13 cellular contexts compared by ENCODE assay signal in the genomic region with DNA sequence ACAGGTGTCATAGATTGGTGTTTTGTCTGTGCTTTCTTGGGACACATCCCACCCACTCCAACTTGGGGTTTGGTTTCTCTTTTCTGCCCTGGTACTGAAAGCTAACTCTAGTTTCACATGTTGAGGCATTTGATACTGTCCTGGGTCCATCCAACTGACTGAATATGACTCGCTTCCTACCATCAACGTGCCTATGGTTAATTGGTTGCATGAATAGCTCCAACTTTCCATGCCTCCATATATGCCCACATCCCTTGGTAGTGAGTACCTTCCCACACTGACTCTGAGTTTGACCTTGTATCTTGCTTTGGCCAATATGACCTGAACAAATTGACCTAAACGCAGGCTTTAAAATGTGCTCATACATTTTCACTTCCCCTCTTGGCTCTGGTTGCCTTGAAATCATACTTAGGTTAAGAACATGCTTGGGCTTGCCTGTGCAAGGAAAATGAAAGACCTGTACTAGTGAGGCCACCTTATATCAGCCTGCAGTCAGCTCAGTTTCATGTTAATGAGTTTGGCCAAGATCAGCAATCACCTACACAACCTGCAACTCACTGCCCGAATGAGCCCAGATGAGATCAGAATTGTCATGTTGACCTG.
A peak's percentile ranks its signal among the peaks of the same experiment; 100 is the strongest.
DNase-seq lines count a peak whose midpoint lies in the region; ATAC-seq and TF ChIP-seq lines count a peak whose summit lies in the region.
"Had no signal": no experiment of that assay in that cellular context is flagged by ENCODE, and none has a peak within 500 bp of the region (broad histone marks: within the 10 kb centered on the region; RNA-seq: fewer than 3 reads in every experiment).

No MANE protein-coding gene starts in this region.

- no peaks in the 10 kb centered on the region for H3K9me2 ChIP-seq in SK-N-SH

- H3K36me3 ChIP-seq in SK-N-SH (replicated peaks in 1 of 2; ENCODE audit: control insufficient read depth in 1 of 2, insufficient read depth in 2 of 2, low read length in 1 of 2) (no peaks in the 10 kb centered on the region), trophoblast cell (ENCODE audit: control insufficient read depth in 1 of 2, insufficient read depth in 2 of 2, low read length in 2 of 2) (no peaks in the 10 kb centered on the region), right atrium auricular region (no peaks in the 10 kb centered on the region)

- H2BK120ac ChIP-seq in trophoblast cell (ENCODE audit: insufficient read depth, low read length, poor library complexity) = no peak overlapping the region

- no peak for TF ChIP-seq EP300 in SK-N-SH (IDR thresholded peaks at IDR 0.05; ENCODE audit: borderline replicate concordance in 1 of 2, low read depth in 1 of 2, low read length in 1 of 2)

- no peak overlapping the region for H3K18ac ChIP-seq in trophoblast cell (ENCODE audit: low read length)

- no peak overlapping the region for H3K23ac ChIP-seq in trophoblast cell (ENCODE audit: low read length)

- H3K4me1 ChIP-seq in SK-N-SH (ENCODE audit: control insufficient read depth in 1 of 2, insufficient read depth in 2 of 2, low read depth in 1 of 2, low read length in 1 of 2) = peaks cover 16 to 19% of the 10 kb centered on the region in 2 experiments
- H3K4me1 ChIP-seq in trophoblast cell (ENCODE audit: control insufficient read depth in 1 of 2, insufficient read depth in 2 of 2, low read length in 2 of 2) = no peaks in the 10 kb centered on the region
- no peaks in the 10 kb centered on the region for H3K4me1 ChIP-seq in right atrium auricular region
- H3K4me1 ChIP-seq: A549 had no signal

- H3F3A ChIP-seq in SK-N-SH (replicated peaks; ENCODE audit: insufficient read depth) = peaks cover 28% of the 10 kb centered on the region

- H2AFZ ChIP-seq in SK-N-SH (ENCODE audit: low read depth) (no peak overlapping the region), trophoblast cell (ENCODE audit: insufficient read depth, low read length, poor library complexity) (no peak overlapping the region)

- no peak for TF ChIP-seq CTCF in SK-N-SH (IDR thresholded peaks at IDR 0.05)
- TF ChIP-seq CTCF in right atrium auricular region (IDR thresholded peaks at IDR 0.05) = no peak

- no peak overlapping the region for H2BK5ac ChIP-seq in trophoblast cell (ENCODE audit: low read depth, low read length, poor library complexity)

- H4K91ac ChIP-seq in trophoblast cell (ENCODE audit: low read depth, low read length) = no peak overlapping the region

- H2AK5ac ChIP-seq in trophoblast cell (ENCODE audit: low read length) = no peak overlapping the region

- no peaks in the 10 kb centered on the region for H3K27me3 ChIP-seq in SK-N-SH (ENCODE audit: insufficient read depth)
- H3K27me3 ChIP-seq in trophoblast cell (ENCODE audit: insufficient read depth, low read length) = no peaks in the 10 kb centered on the region
- H3K27me3 ChIP-seq in right atrium auricular region = no peaks in the 10 kb centered on the region

- POLR2A ChIA-PET in SK-N-SH (lab: Yijun Ruan, JAX) = no interaction called here

- H4K8ac ChIP-seq in trophoblast cell (ENCODE audit: low read depth, low read length) = no peak overlapping the region

- H3K79me1 ChIP-seq in trophoblast cell (ENCODE audit: low read length) = no peaks in the 10 kb centered on the region

- DNase-seq in SK-N-SH (no peak), trophoblast cell (no peak), DMS153 (lab: John Stamatoyannopoulos, UW) (no peak), right atrium auricular region (ENCODE audit: low spot score) (no peak)
- DNase-seq in activated CD4-positive, alpha-beta T cell treated with anti-CD3 and anti-CD28 coated beads for 1 hour = no peak
- DNase-seq: activated CD4-positive, alpha-beta memory T cell treated with anti-CD3 and anti-CD28 coated beads, Interleukin-2, amount 10 ng/mL, durations not matched to agents 7 days and 5 days; KBM-7; OCI-M1; stimulated activated CD4-positive, alpha-beta T cell treated with anti-CD3 and anti-CD28 coated beads, Interleukin-12 subunit alpha, Interleukin-12 subunit beta, amount 100 ng/mL, for 4 hours had no signal

- TF ChIP-seq RAD21 in SK-N-SH (IDR thresholded peaks at IDR 0.05; ENCODE audit: low read length) = no peak

- H3K27ac ChIP-seq in SK-N-SH (ENCODE audit: low read depth in 2 of 2, low read length in 1 of 2) (peak overlapping the region; percentile 74 to 84; a peak in 3 of 4 replicates), trophoblast cell (ENCODE audit: low read depth, low read length) (no peak overlapping the region), right atrium auricular region (no peak overlapping the region)
- H3K27ac ChIP-seq: A549 had no signal

- no peaks in the 10 kb centered on the region for H3K79me2 ChIP-seq in SK-N-SH (ENCODE audit: insufficient read depth)
- no peaks in the 10 kb centered on the region for H3K79me2 ChIP-seq in trophoblast cell (ENCODE audit: control insufficient read depth, insufficient read depth, low read length, poor library complexity)

- CTCF ChIA-PET in SK-N-SH (lab: Yijun Ruan, JAX) = interaction anchor here (1.2 kb wide), 1 partner anchor 26 kb away, joined by 3 read pairs; no protein-coding TSS in a partner anchor

- no peaks in the 10 kb centered on the region for H4K20me1 ChIP-seq in SK-N-SH (ENCODE audit: insufficient read depth)

- H3K4me3 ChIP-seq in SK-N-SH (ENCODE audit: low read depth in 2 of 2, low read length in 1 of 2) = no peak overlapping the region
- no peak overlapping the region for H3K4me3 ChIP-seq in trophoblast cell (ENCODE audit: low read depth, low read length)
- no peak overlapping the region for H3K4me3 ChIP-seq in right atrium auricular region
- H3K4me3 ChIP-seq: A549 had no signal

- 68% methylated on average over 4 of the region's 4 CpGs for WGBS in SK-N-SH (ENCODE audit: low lambda C conversion rate)
- no CpG with 5 or more reads among the region's 4 CpGs for WGBS in trophoblast cell (ENCODE audit: extremely low coverage, insufficient coverage, insufficient read length)

- H3K9me3 ChIP-seq in SK-N-SH = no peaks in the 10 kb centered on the region
- no peaks in the 10 kb centered on the region for H3K9me3 ChIP-seq in trophoblast cell (ENCODE audit: insufficient read depth, low read depth, low read length)
- H3K9me3 ChIP-seq in right atrium auricular region = no peaks in the 10 kb centered on the region
- H3K9me3 ChIP-seq: A549 had no signal

- H3K9ac ChIP-seq in SK-N-SH = no peak overlapping the region
- peak overlapping the region; percentile 66 for H3K9ac ChIP-seq in trophoblast cell (ENCODE audit: low read length)

- ATAC-seq in SK-N-SH treated with all-trans-retinoic acid at 6 μM for 48 hours (no peak), HG02678 (IDR thresholded peaks at IDR 0.05; ENCODE audit: unreplicated experiment) (peak; percentile 78), HG03565 (IDR thresholded peaks at IDR 0.05; ENCODE audit: unreplicated experiment) (peak; percentile 94)
- ATAC-seq: A549 had no signal

- H4K12ac ChIP-seq in trophoblast cell (ENCODE audit: low read depth, low read length) = no peak overlapping the region

- no peak overlapping the region for H3K4ac ChIP-seq in trophoblast cell (ENCODE audit: low read depth, low read length)

- no peak overlapping the region for H2BK12ac ChIP-seq in trophoblast cell (ENCODE audit: low read length)

- H3K14ac ChIP-seq in trophoblast cell (ENCODE audit: low read length) = no peak overlapping the region

- H3K4me2 ChIP-seq in SK-N-SH (no peak overlapping the region), trophoblast cell (ENCODE audit: low read length) (peak overlapping the region; percentile 31)
- H3K4me2 ChIP-seq: A549 had no signal

TF ChIP-seq in SK-N-SH, 30 proteins besides CTCF, POLR2A, EP300 and RAD21 (continues in another document):
- TF ChIP-seq FOXM1 (IDR thresholded peaks at IDR 0.05; ENCODE audit: low read depth) (no peak), FOXJ3 (CRISPR knock-in tag; IDR thresholded peaks at IDR 0.05) (no peak)
- TF ChIP-seq, protein P1, sequence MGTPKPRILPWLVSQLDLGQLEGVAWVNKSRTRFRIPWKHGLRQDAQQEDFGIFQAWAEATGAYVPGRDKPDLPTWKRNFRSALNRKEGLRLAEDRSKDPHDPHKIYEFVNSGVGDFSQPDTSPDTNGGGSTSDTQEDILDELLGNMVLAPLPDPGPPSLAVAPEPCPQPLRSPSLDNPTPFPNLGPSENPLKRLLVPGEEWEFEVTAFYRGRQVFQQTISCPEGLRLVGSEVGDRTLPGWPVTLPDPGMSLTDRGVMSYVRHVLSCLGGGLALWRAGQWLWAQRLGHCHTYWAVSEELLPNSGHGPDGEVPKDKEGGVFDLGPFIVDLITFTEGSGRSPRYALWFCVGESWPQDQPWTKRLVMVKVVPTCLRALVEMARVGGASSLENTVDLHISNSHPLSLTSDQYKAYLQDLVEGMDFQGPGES (IDR thresholded peaks at IDR 0.05; ENCODE audit: low read depth, low read length) = no peak

TF ChIP-seq in SK-N-SH treated with all-trans-retinoic acid at 6 μM for 48 hours, 23 proteins besides CTCF, POLR2A, EP300 and RAD21 (continues in another document):
- no peak for TF ChIP-seq GLIS3 (CRISPR knock-in tag; IDR thresholded peaks at IDR 0.05)
- no peak for TF ChIP-seq POU6F1 (CRISPR knock-in tag; IDR thresholded peaks at IDR 0.05; ENCODE audit: borderline replicate concordance, low read depth)
- TF ChIP-seq SNAI2 (CRISPR knock-in tag; IDR thresholded peaks at IDR 0.05) = no peak
- TF ChIP-seq, protein P2, sequence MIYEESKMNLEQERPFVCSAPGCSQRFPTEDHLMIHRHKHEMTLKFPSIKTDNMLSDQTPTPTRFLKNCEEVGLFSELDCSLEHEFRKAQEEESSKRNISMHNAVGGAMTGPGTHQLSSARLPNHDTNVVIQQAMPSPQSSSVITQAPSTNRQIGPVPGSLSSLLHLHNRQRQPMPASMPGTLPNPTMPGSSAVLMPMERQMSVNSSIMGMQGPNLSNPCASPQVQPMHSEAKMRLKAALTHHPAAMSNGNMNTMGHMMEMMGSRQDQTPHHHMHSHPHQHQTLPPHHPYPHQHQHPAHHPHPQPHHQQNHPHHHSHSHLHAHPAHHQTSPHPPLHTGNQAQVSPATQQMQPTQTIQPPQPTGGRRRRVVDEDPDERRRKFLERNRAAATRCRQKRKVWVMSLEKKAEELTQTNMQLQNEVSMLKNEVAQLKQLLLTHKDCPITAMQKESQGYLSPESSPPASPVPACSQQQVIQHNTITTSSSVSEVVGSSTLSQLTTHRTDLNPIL (CRISPR knock-in tag; IDR thresholded peaks at IDR 0.05; ENCODE audit: low read depth) = no peak
- TF ChIP-seq ZNF565 (CRISPR knock-in tag; conservative IDR thresholded peaks at IDR 0.05; ENCODE audit: low read depth) = no peak
- no peak for TF ChIP-seq OSR1 (CRISPR knock-in tag; IDR thresholded peaks at IDR 0.05)

Comparison
In these comparisons a context has a peak if more than half of its experiments do, and no peak if none do; other contexts are left out.
1. H3K27ac ChIP-seq: peak in SK-N-SH (2 of 2); none in trophoblast cell (single experiment) and right atrium auricular region (0 of 2).